ENCODE assay signal across 11 cellular contexts in genomic region chr3:51642462-51642861, GRCh38. TPM values are rescaled to one million over a fixed set of nuclear protein-coding genes. Genes with fewer than 3 reads are reported as not detected.
DNase-seq lines count a peak whose midpoint lies in the region; ATAC-seq, FAIRE-seq and TF ChIP-seq lines count a peak whose summit lies in the region.
"Had no signal": no experiment of that assay in that cellular context is flagged by ENCODE, and none has a peak within 500 bp of the region (broad histone marks: within the 10 kb centered on the region; RNA-seq: fewer than 3 reads in every experiment).

No MANE protein-coding gene starts in this region.

- TF ChIP-seq CTCF in A549 (IDR thresholded peaks at IDR 0.05) (peak; percentile 47), PC-3 (conservative IDR thresholded peaks at IDR 0.05; ENCODE audit: low read depth, low read length) (peak; percentile 67)

- H3K9me2 ChIP-seq in PC-3 (replicated peaks; ENCODE audit: low read length) = no peaks in the 10 kb centered on the region

- DNase-seq in A549 (ENCODE audit: low read depth in 1 of 2, low spot score in 1 of 2) (no peak), PC-3 (peak; percentile 38), fibroblast of peridontal ligament (ENCODE audit: extremely low read depth) (peak; percentile 22), cerebellar nuclear complex (lab: John Stamatoyannopoulos, UW) (no peak), HAP-1 (ENCODE audit: low spot score in 2 of 2) (no peak)
- DNase-seq: foreskin melanocyte, occipital lobe, RPMI8226 had no signal

- H3K27ac ChIP-seq in A549 (no peak overlapping the region), PC-3 (ENCODE audit: low read length) (no peak overlapping the region)

- FAIRE-seq in A549 (lab: Jason Lieb, UNC) = no peak
- FAIRE-seq in G401.6 (lab: Jason Lieb, UNC) = peak; percentile 68

- no peaks in the 10 kb centered on the region for H3F3A ChIP-seq in PC-3 (ENCODE audit: low read length, unreplicated experiment)

- H3K4me1 ChIP-seq in A549 = no peaks in the 10 kb centered on the region
- peaks cover 4% of the 10 kb centered on the region for H3K4me1 ChIP-seq in PC-3 (ENCODE audit: insufficient read depth, low read length)
- H3K4me1 ChIP-seq in HAP-1 = no peaks in the 10 kb centered on the region; the same call in 1 of the 2 replicates

- TF ChIP-seq POLR2A in A549 (IDR thresholded peaks at IDR 0.05; ENCODE audit: low read length) = no peak

- TF ChIP-seq RAD21 in A549 (conservative IDR thresholded peaks at IDR 0.05 in 1 of 2, IDR thresholded peaks at IDR 0.05 in 1 of 2) = peak; percentile 26 to 39; a peak in 2 of 5 replicates

- no TSS peak for BruUV-seq in PC-3 (replicated peaks; lab: Mats Ljungman, UMichigan)

- no peak for TF ChIP-seq EP300 in A549 (IDR thresholded peaks at IDR 0.05)

- WGBS in A549 (ENCODE audit: missing lambda C conversion rate) = 16% methylated on average over 2 of the region's 2 CpGs

- H4K20me1 ChIP-seq in PC-3 (ENCODE audit: low read length) = no peaks in the 10 kb centered on the region

- H3K4me2 ChIP-seq in A549 = no peak overlapping the region
- H3K4me2 ChIP-seq in PC-3 (ENCODE audit: low read length) = no peak overlapping the region

- H3K9me3 ChIP-seq in A549 (no peaks in the 10 kb centered on the region), PC-3 (ENCODE audit: low read length) (no peaks in the 10 kb centered on the region), HAP-1 (no peaks in the 10 kb centered on the region)

- POLR2A ChIA-PET in A549 (lab: Yijun Ruan, JAX) (no interaction called here), PC-3 (lab: Charles Lee; ENCODE audit: unreplicated experiment) (no interaction called here)

- H3K4me3 ChIP-seq in A549 (no peak overlapping the region), PC-3 (ENCODE audit: low read length) (no peak overlapping the region), HAP-1 (no peak overlapping the region)

- no peaks in the 10 kb centered on the region for H3K79me2 ChIP-seq in PC-3 (ENCODE audit: low read length)

- H3K36me3 ChIP-seq in PC-3 (ENCODE audit: low read depth, low read length) (peaks cover 48% of the 10 kb centered on the region), HAP-1 (replicated peaks) (peaks cover 85% of the 10 kb centered on the region)

- H3K9ac ChIP-seq in PC-3 (ENCODE audit: low read length) = no peak overlapping the region

- H3K27me3 ChIP-seq in PC-3 (ENCODE audit: low read length) (no peaks in the 10 kb centered on the region), HAP-1 (ENCODE audit: low read depth) (no peaks in the 10 kb centered on the region)

- ATAC-seq in A549 (peak; percentile 47 to 68; a peak in 3 of 6 replicates), PC-3 (peak; percentile 43), HG03521 (IDR thresholded peaks at IDR 0.05; ENCODE audit: unreplicated experiment) (no peak), HG03469 (IDR thresholded peaks at IDR 0.05; ENCODE audit: unreplicated experiment) (no peak)

- in situ Hi-C loops in HAP-1 (cut with MboI; ENCODE audit: low sequenced_read_pairs) = no loop called here

- CTCF ChIA-PET in A549 (lab: Yijun Ruan, JAX) = interaction anchor here (0.6 to 9.3 kb wide), 9 partner anchors 9 to 141 kb away, joined by 3 to 66 read pairs (median 5); partner anchors contain the start of gene TEX264
- CTCF ChIA-PET in PC-3 (lab: Charles Lee) = interaction anchor here (0.6 to 1.2 kb wide), 4 partner anchors 22 to 54 kb away, joined by 4 to 22 read pairs (median 8); no protein-coding TSS in a partner anchor

- intact Hi-C loops in PC-3 (cut with micrococcal nuclease) = loop anchor here (1.0 kb wide), 2 partner anchors 40 to 140 kb away; no protein-coding TSS in a partner anchor

- H2AFZ ChIP-seq in PC-3 (ENCODE audit: low read length) = no peak overlapping the region

TF ChIP-seq in A549, 52 proteins besides CTCF, POLR2A, EP300 and RAD21:
- TF ChIP-seq CEBPB (IDR thresholded peaks at IDR 0.05) (peak in 1 of 2 experiments; percentile 8; a peak in 1 of 4 replicates), FOSL2 (IDR thresholded peaks at IDR 0.05) (no peak), FOSL2 (CRISPR knock-in tag; IDR thresholded peaks at IDR 0.05) (no peak), SMC3 (IDR thresholded peaks at IDR 0.05) (peak; percentile 25; the same call in 1 of the 3 replicates), PHF8 (IDR thresholded peaks at IDR 0.05; ENCODE audit: borderline replicate concordance, low read depth) (no peak), ZNF302 (CRISPR knock-in tag; IDR thresholded peaks at IDR 0.05) (no peak)

RNA-seq across cellular contexts. Expression of gene TEX264, which starts 28.6 kb away (rescaled TPM):
- polyA plus RNA-seq in A549 (2011; rRNA removed) (47.9 and 59.3 TPM in 2 replicates), A549 (2017; fragmentation: RNase III; extraction: RNeasy Plus Mini Kit Qiagen cat#74134 plus additional on column Dnase treatment) (50.7 to 55.3 TPM (median 54.7 TPM) in 3 replicates)
- polyA plus RNA-seq in A549 (2012; cell fraction: cytosol; rRNA removed) = 70.9 and 82.3 TPM in 2 replicates
- polyA plus RNA-seq in A549 (2012; cell fraction: nucleus; rRNA removed) = 91.1 and 103 TPM in 2 replicates
- 86.9 and 91.3 TPM in 2 replicates for polyA minus RNA-seq in A549 (2011; rRNA and poly(A)+ RNA removed)
- total RNA-seq in PC-3 (2014; rRNA removed) = 85.5 and 88.1 TPM in 2 replicates

Comparison
In these comparisons a context has a peak if more than half of its experiments do, and no peak if none do; other contexts are left out.
1. ATAC-seq: peak in A549 (2 of 2) and PC-3 (single experiment); none in HG03521 (single experiment) and HG03469 (single experiment).
2. DNase-seq: peak in PC-3 (single experiment) and fibroblast of peridontal ligament (single experiment); none in A549 (0 of 2), cerebellar nuclear complex (0 of 2) and HAP-1 (0 of 2).